ENCODE assay signal across 8 cellular contexts in the genomic region with DNA sequence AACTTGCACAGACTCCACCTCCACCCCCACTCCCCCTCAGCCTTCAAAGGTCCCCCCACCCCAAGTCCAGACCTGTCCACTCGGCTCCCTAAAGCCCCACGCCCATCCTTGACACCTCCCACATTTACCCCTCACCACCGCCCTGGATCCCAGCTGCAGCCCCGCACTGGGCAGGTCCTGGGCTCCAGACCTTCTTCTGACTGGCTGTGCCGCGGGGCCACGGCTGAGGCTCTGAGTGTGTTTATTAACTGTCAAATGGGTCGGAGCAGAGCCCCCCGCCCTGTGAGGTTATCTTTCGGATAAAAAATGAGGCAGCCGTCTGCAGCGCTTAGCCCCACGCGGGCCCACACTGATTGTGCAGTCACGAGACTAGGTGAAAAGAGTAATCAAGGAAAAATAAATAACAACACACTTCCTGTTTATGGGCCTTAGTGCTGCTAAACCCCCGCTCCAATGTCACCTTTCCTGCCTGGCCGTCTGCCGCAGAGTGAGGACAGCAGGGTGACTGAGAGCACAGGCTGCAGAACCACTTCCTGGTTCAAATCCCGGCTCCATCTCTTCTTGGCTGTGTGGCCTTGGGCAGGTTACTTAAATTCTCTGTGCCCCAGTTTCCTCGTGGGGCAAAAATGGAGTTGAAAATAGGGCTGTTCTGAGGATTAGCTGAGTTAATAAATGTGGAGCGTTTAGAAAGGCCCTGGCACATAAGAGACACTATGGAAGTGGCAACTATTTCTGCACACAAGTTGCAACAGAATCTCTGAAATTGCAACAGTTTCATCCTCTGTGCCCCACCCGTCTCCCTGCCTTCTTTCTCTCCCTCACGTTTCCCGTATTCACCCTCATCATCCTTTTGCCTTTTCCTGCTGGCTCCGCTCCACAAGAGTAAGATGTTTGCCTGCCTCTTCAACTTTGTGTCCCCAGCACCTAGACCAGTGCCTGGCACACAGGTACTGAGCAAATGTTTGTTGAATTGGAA. TPM values are rescaled to one million over a fixed set of nuclear protein-coding genes. Genes with fewer than 3 reads are reported as not detected.
DNase-seq lines count a peak whose midpoint lies in the region; ATAC-seq, FAIRE-seq and TF ChIP-seq lines count a peak whose summit lies in the region.

No MANE protein-coding gene starts in this region.

- no peaks in the 10 kb centered on the region for H3K9me3 ChIP-seq in body of pancreas
- no peaks in the 10 kb centered on the region for H3K9me3 ChIP-seq in lower lobe of right lung
- no peaks in the 10 kb centered on the region for H3K9me3 ChIP-seq in aorta (ENCODE audit: control insufficient read depth, low read length)

- H3K27me3 ChIP-seq in body of pancreas (no peaks in the 10 kb centered on the region), lower lobe of right lung (ENCODE audit: low read depth) (no peaks in the 10 kb centered on the region), aorta (ENCODE audit: control insufficient read depth in 1 of 2, insufficient read depth in 2 of 2, low read length in 1 of 2) (no peaks in the 10 kb centered on the region)

- WGBS in body of pancreas, 2 donors, result 22 to 23% methylated on average over 25 of the region's 25 CpGs
- WGBS in aorta, 2 donors, result 30 to 31% methylated on average over 25 of the region's 25 CpGs

- ATAC-seq in body of pancreas (no peak), lower lobe of right lung (no peak), aorta (ENCODE audit: low FRiP score) (no peak)

- peak overlapping the region; percentile 28 to 75 (median 54) for H3K27ac ChIP-seq in body of pancreas
- peak overlapping the region; percentile 25 for H3K27ac ChIP-seq in lower lobe of right lung
- no peak overlapping the region for H3K27ac ChIP-seq in aorta (ENCODE audit: low read depth in 1 of 2, low read length in 2 of 2)

- H3K36me3 ChIP-seq in body of pancreas (replicated peaks in 1 of 2; ENCODE audit: insufficient read depth in 1 of 2, low read depth in 2 of 2), result peaks cover 14 to 37% of the 10 kb centered on the region in 2 donors
- peaks cover 72% of the 10 kb centered on the region for H3K36me3 ChIP-seq in lower lobe of right lung
- peaks cover 4 to 24% of the 10 kb centered on the region in 2 donors for H3K36me3 ChIP-seq in aorta (ENCODE audit: control insufficient read depth in 1 of 2, insufficient read depth in 2 of 2, low read length in 1 of 2)

- DNase-seq in stimulated activated CD4-positive, alpha-beta T cell treated with anti-CD3 and anti-CD28 coated beads, Interleukin-15, amount 100 ng/mL, for 24 hours, result peak; percentile 7
- no peak for DNase-seq in stimulated activated CD4-positive, alpha-beta T cell treated with anti-CD3 and anti-CD28 coated beads, Interleukin-2, amount 100 ng/mL, for 48 hours
- peak in 2 of 4 donors; percentile 46 to 55 for DNase-seq in body of pancreas
- DNase-seq in lower lobe of right lung, result peak; percentile 51
- peak; percentile 49 to 78 for DNase-seq in aorta
- DNase-seq in GM12892 (ENCODE audit: insufficient read length), result no peak
- no peak for DNase-seq in SW480 (ENCODE audit: low spot score)
- DNase-seq in HCEC 1CT, result no peak

- H3K4me3 ChIP-seq in body of pancreas (peak overlapping the region in 1 of 2 donors; percentile 63), lower lobe of right lung (peak overlapping the region; percentile 74), aorta (ENCODE audit: low read length in 2 of 2) (peak overlapping the region in 1 of 2 donors; percentile 11)

- TF ChIP-seq CTCF in body of pancreas (IDR thresholded peaks at IDR 0.05), result no peak
- TF ChIP-seq CTCF in lower lobe of right lung (IDR thresholded peaks at IDR 0.05), result no peak

- TF ChIP-seq POLR2A in body of pancreas (IDR thresholded peaks at IDR 0.05), result no peak
- no peak for TF ChIP-seq POLR2A in GM12892 (IDR thresholded peaks at IDR 0.05; ENCODE audit: low read depth, low read length)

- no peak for FAIRE-seq in GM12892 (lab: Jason Lieb, UNC)

- H3K4me1 ChIP-seq in body of pancreas (peaks cover 41% of the 10 kb centered on the region), lower lobe of right lung (peaks cover 37% of the 10 kb centered on the region), aorta (ENCODE audit: control insufficient read depth in 1 of 2, insufficient read depth in 2 of 2, low read length in 2 of 2) (no peaks in the 10 kb centered on the region)

- intact Hi-C loops in body of pancreas (cut with DNase I), result no loop called here
- intact Hi-C loops in lower lobe of right lung (cut with DNase I), result no loop called here
- intact Hi-C loops in aorta (cut with DNase I), result loop anchor here (1.0 to 5.0 kb wide), 3 partner anchors 18 to 76 kb away; no protein-coding TSS in a partner anchor

RNA-seq across cellular contexts. Expression of a gene that starts 9.4 kb away (rescaled TPM):
- total RNA-seq in body of pancreas, result 10 to 100 TPM in 1 of 2 donors, 1 to 10 TPM in 1; 9.1 to 15.8 TPM
- 19.7 TPM for total RNA-seq in lower lobe of right lung
- total RNA-seq in aorta, result 10 to 100 TPM; 30.9 to 31.9 TPM
- polyA plus RNA-seq in aorta, result 10 to 100 TPM in 1 of 2 donors, 1 to 10 TPM in 1; 4.4 to 33.4 TPM
- polyA plus RNA-seq in GM12892 (2012; ENCODE audit: missing spikeins), result 2.1 TPM

RNA-seq across cellular contexts. Expression of a gene that starts 19.7 kb away (rescaled TPM):
- total RNA-seq in body of pancreas (10 to 100 TPM in 1 of 2 donors, 1 to 10 TPM in 1; 9.9 to 10.2 TPM), lower lobe of right lung (28.7 TPM), aorta (10 to 100 TPM in 1 of 2 donors, 1 to 10 TPM in 1; 5.6 to 18.0 TPM)
- 10 to 100 TPM in 1 of 2 donors, 1 to 10 TPM in 1; 5.2 to 12.5 TPM for polyA plus RNA-seq in aorta
- 32.0 TPM for polyA plus RNA-seq in GM12892 (2012; ENCODE audit: missing spikeins)

RNA-seq across cellular contexts. Expression of a gene that starts 45.5 kb away (rescaled TPM):
- total RNA-seq in body of pancreas, result 1 to 10 TPM; 3.0 to 5.7 TPM
- total RNA-seq in lower lobe of right lung, result 2.5 TPM
- 1 to 10 TPM; 3.1 to 5.2 TPM for total RNA-seq in aorta
- polyA plus RNA-seq in aorta, result 10 to 100 TPM in 1 of 2 donors, 1 to 10 TPM in 1; 6.6 to 14.4 TPM
- polyA plus RNA-seq in GM12892 (2012; ENCODE audit: missing spikeins), result not detected

Comparison
In these comparisons a context has a peak if more than half of its experiments do, and no peak if none do; other contexts are left out.
1. DNase-seq: peak in stimulated activated CD4-positive, alpha-beta T cell treated with anti-CD3 and anti-CD28 coated beads, Interleukin-15, amount 100 ng/mL, for 24 hours (single experiment), lower lobe of right lung (single experiment) and aorta (2 of 2); none in stimulated activated CD4-positive, alpha-beta T cell treated with anti-CD3 and anti-CD28 coated beads, Interleukin-2, amount 100 ng/mL, for 48 hours (0 of 2), GM12892 (single experiment), SW480 (single experiment) and HCEC 1CT (single experiment).
2. H3K27ac ChIP-seq: peak in body of pancreas (4 of 4) and lower lobe of right lung (single experiment); none in aorta (0 of 2).
3. intact Hi-C loops: an anchor here in aorta (1.0 to 5.0 kb wide); none called in body of pancreas and lower lobe of right lung.